Comparison of ENCODE assay signal across 21 cellular contexts in genomic region chr6:112475083-112475482, GRCh38.
A peak's percentile ranks its signal among the peaks of the same experiment; 100 is the strongest.
DNase-seq lines count a peak whose midpoint lies in the region; ATAC-seq, FAIRE-seq and TF ChIP-seq lines count a peak whose summit lies in the region.
"Had no signal": no experiment of that assay in that cellular context is flagged by ENCODE, and none has a peak within 500 bp of the region (broad histone marks: within the 10 kb centered on the region; RNA-seq: fewer than 3 reads in every experiment).

No MANE protein-coding gene starts in this region.

- no peak for TF ChIP-seq CTCF in fibroblast of lung (conservative IDR thresholded peaks at IDR 0.05 in 1 of 2, IDR thresholded peaks at IDR 0.05 in 1 of 2; ENCODE audit: low read depth in 1 of 2, low read length in 2 of 2)
- no peak for TF ChIP-seq CTCF in HepG2 (CRISPR knock-in tag; IDR thresholded peaks at IDR 0.05)

- H3K79me2 ChIP-seq in fibroblast of lung (ENCODE audit: control insufficient read depth, insufficient read depth, low read length) = no peaks in the 10 kb centered on the region
- no peaks in the 10 kb centered on the region for H3K79me2 ChIP-seq in HepG2 (ENCODE audit: insufficient read depth, low read length)

- TF ChIP-seq EP300 in HepG2 (IDR thresholded peaks at IDR 0.05; ENCODE audit: low read depth in 2 of 2, low read length in 2 of 2) (no peak), HepG2 (CRISPR knock-in tag; IDR thresholded peaks at IDR 0.05; ENCODE audit: borderline replicate concordance) (no peak)

- POLR2A ChIA-PET in HepG2 (lab: Yijun Ruan, JAX) = no interaction called here

- H3K27me3 ChIP-seq in SJSA1 (replicated peaks) = no peaks in the 10 kb centered on the region
- H3K27me3 ChIP-seq in fibroblast of lung (ENCODE audit: control insufficient read depth, insufficient read depth, low read length) = no peaks in the 10 kb centered on the region
- no peaks in the 10 kb centered on the region for H3K27me3 ChIP-seq in skeletal muscle satellite cell (ENCODE audit: control insufficient read depth, insufficient read depth, low read length)
- H3K27me3 ChIP-seq in HepG2 (ENCODE audit: control insufficient read depth in 1 of 2, insufficient read depth in 2 of 2, low read length in 2 of 2) = no peaks in the 10 kb centered on the region
- H3K27me3 ChIP-seq: gastrocnemius medialis, stomach had no signal

- H3K4me2 ChIP-seq in fibroblast of lung (ENCODE audit: extremely low read depth, insufficient read depth, low read length) (no peak overlapping the region), skeletal muscle satellite cell (ENCODE audit: low read length) (no peak overlapping the region), HepG2 (ENCODE audit: low read depth, low read length) (no peak overlapping the region)
- H3K4me2 ChIP-seq: GM23338 had no signal

- BruUV-seq in HepG2 (replicated peaks; lab: Mats Ljungman, UMichigan) = no TSS peak

- H3K36me3 ChIP-seq in SJSA1 (no peaks in the 10 kb centered on the region), fibroblast of lung (ENCODE audit: control insufficient read depth, insufficient read depth, low read length) (no peaks in the 10 kb centered on the region), skeletal muscle satellite cell (ENCODE audit: insufficient read depth, low read length) (no peaks in the 10 kb centered on the region), HepG2 (replicated peaks in 1 of 2; ENCODE audit: control insufficient read depth in 1 of 2, insufficient read depth in 2 of 2, low read length in 2 of 2) (no peaks in the 10 kb centered on the region)
- H3K36me3 ChIP-seq: gastrocnemius medialis, stomach had no signal

- CTCF ChIA-PET in HepG2 (lab: Yijun Ruan, JAX; ENCODE audit: low intra/inter-chr PET ratio, low total read pairs) = no interaction called here

- no peak for TF ChIP-seq RAD21 in HepG2 (CRISPR knock-in tag; IDR thresholded peaks at IDR 0.05)

- FAIRE-seq in HepG2 (lab: Jason Lieb, UNC) = no peak

- H3K9ac ChIP-seq in fibroblast of lung (ENCODE audit: insufficient read depth, low read length) (no peak overlapping the region), skeletal muscle satellite cell (ENCODE audit: low read depth, low read length) (peak overlapping the region; percentile 36), HepG2 (ENCODE audit: insufficient read depth, low read depth, low read length) (no peak overlapping the region)

- H4K20me1 ChIP-seq in fibroblast of lung (ENCODE audit: control insufficient read depth, extremely low read depth, insufficient read depth, low read length) (no peaks in the 10 kb centered on the region), HepG2 (ENCODE audit: insufficient read depth, low read length) (no peaks in the 10 kb centered on the region)

- DNase-seq in NCI-H748 (lab: John Stamatoyannopoulos, UW; ENCODE audit: unreplicated experiment) (peak; percentile 28), NCI-H748 treated with DMSO at 0.1 percent for 48 hours (lab: John Stamatoyannopoulos, UW) (no peak), SJSA1 (ENCODE audit: low read depth in 1 of 2, low spot score in 2 of 2) (peak in 1 of 2 experiments; percentile 44), fibroblast of lung (ENCODE audit: low read depth in 2 of 2) (peak; percentile 38 to 75), HepG2 (ENCODE audit: low spot score) (no peak), NOMO-1 (lab: John Stamatoyannopoulos, UW; ENCODE audit: unreplicated experiment in 2 of 2) (no peak), NCI-H2029 treated with DMSO at 0.1 percent for 48 hours (lab: John Stamatoyannopoulos, UW) (no peak)
- DNase-seq: 8988T; activated naive CD4-positive, alpha-beta T cell treated with anti-CD3 and anti-CD28 coated beads for 36 hours; CD8-positive, alpha-beta T cell; DND-41; effector CD4-positive, alpha-beta T cell; gastrocnemius medialis; Kasumi-1; NCI-H1436; NCI-H510A; SHP77; stomach had no signal

- H3K4me3 ChIP-seq in SJSA1 (no peak overlapping the region), fibroblast of lung (replicated peaks in 1 of 4; ENCODE audit: control extremely low read depth in 1 of 4, insufficient read depth in 1 of 4, low read depth in 3 of 4, low read length in 4 of 4) (no peak overlapping the region), skeletal muscle satellite cell (ENCODE audit: low read length) (no peak overlapping the region), HepG2 (replicated peaks in 1 of 3; ENCODE audit: insufficient read depth in 1 of 3, low read depth in 2 of 3, low read length in 3 of 3) (no peak overlapping the region)
- H3K4me3 ChIP-seq: gastrocnemius medialis, GM23338, lung, stomach had no signal

- intact Hi-C loops in HepG2 (cut with micrococcal nuclease; ENCODE audit: unreplicated experiment) = no loop called here

- in situ Hi-C loops in HepG2 (cut with HindIII; ENCODE audit: extremely low pct_ligation_motif_present, low pct_unique_long_range_greater_than_20kb) = no loop called here

- H3K9me3 ChIP-seq in SJSA1 (replicated peaks) (no peaks in the 10 kb centered on the region), fibroblast of lung (ENCODE audit: control insufficient read depth, insufficient read depth, low read depth, low read length) (no peaks in the 10 kb centered on the region), skeletal muscle satellite cell (replicated peaks; ENCODE audit: low read length) (no peaks in the 10 kb centered on the region), HepG2 (ENCODE audit: low read length) (no peaks in the 10 kb centered on the region)
- H3K9me3 ChIP-seq: gastrocnemius medialis, stomach had no signal

- H3K4me1 ChIP-seq in SJSA1 (replicated peaks) = peaks cover 3% of the 10 kb centered on the region; the same call in 1 of the 2 replicates
- no peaks in the 10 kb centered on the region for H3K4me1 ChIP-seq in fibroblast of lung (ENCODE audit: control insufficient read depth, extremely low read depth, insufficient read depth, low read length)
- peaks cover 8% of the 10 kb centered on the region for H3K4me1 ChIP-seq in skeletal muscle satellite cell (ENCODE audit: control insufficient read depth, insufficient read depth, low read length)
- no peaks in the 10 kb centered on the region for H3K4me1 ChIP-seq in HepG2 (ENCODE audit: insufficient read depth, low read length)
- H3K4me1 ChIP-seq: gastrocnemius medialis had no signal

- ATAC-seq in HepG2 = no peak
- ATAC-seq: CD8-positive, alpha-beta T cell; gastrocnemius medialis; GM23338 had no signal

- H2AFZ ChIP-seq in fibroblast of lung (ENCODE audit: low read length) = no peak overlapping the region
- H2AFZ ChIP-seq in HepG2 (ENCODE audit: low read length) = no peak overlapping the region
- H2AFZ ChIP-seq: GM23338 had no signal

- no peak for TF ChIP-seq POLR2A in HepG2 (IDR thresholded peaks at IDR 0.05; ENCODE audit: insufficient read depth in 1 of 2, low read depth in 2 of 2, low read length in 2 of 2)

- H3K27ac ChIP-seq in SJSA1 (peak overlapping the region; percentile 19; the same call in 1 of the 2 replicates), fibroblast of lung (ENCODE audit: insufficient read depth, low read length) (no peak overlapping the region), HepG2 (ENCODE audit: extremely low read length, insufficient read depth, low read length) (no peak overlapping the region)
- H3K27ac ChIP-seq: gastrocnemius medialis, stomach had no signal

TF ChIP-seq in HepG2, 621 proteins besides CTCF, POLR2A, EP300 and RAD21:
- TF ChIP-seq FOXP1 (IDR thresholded peaks at IDR 0.05) = no peak
- TF ChIP-seq FOXP1 (CRISPR knock-in tag; IDR thresholded peaks at IDR 0.05) = no peak
- TF ChIP-seq RNF219 (CRISPR knock-in tag; IDR thresholded peaks at IDR 0.05) = no peak
- TF ChIP-seq STAT5B (CRISPR knock-in tag; IDR thresholded peaks at IDR 0.05) = no peak
- no peak for TF ChIP-seq ZNF546 (CRISPR knock-in tag; conservative IDR thresholded peaks at IDR 0.05)
- TF ChIP-seq ZNF572 (CRISPR knock-in tag; IDR thresholded peaks at IDR 0.05) = no peak
- no peak for TF ChIP-seq ZNF782 (CRISPR knock-in tag; IDR thresholded peaks at IDR 0.05; ENCODE audit: borderline replicate concordance)
- TF ChIP-seq NCOR1 (IDR thresholded peaks at IDR 0.05; ENCODE audit: borderline replicate concordance, low read length) = no peak

Comparison
In these comparisons a context has a peak if more than half of its experiments do, and no peak if none do; other contexts are left out.
1. DNase-seq: peak in NCI-H748 (single experiment) and fibroblast of lung (2 of 2); none in NCI-H748 treated with DMSO at 0.1 percent for 48 hours (single experiment), HepG2 (single experiment), NOMO-1 (0 of 2) and NCI-H2029 treated with DMSO at 0.1 percent for 48 hours (single experiment).